ENCODE assay signal across 8 cellular contexts in genomic region chrX:51892921-51893745, GRCh38. TPM values are rescaled to one million over a fixed set of nuclear protein-coding genes. Genes with fewer than 3 reads are reported as not detected.
DNase-seq lines count a peak whose midpoint lies in the region; ATAC-seq and TF ChIP-seq lines count a peak whose summit lies in the region.

Gene MAGED1, plus strand, starts transcription at chrX:51893623. Its CDS starts 682 bp downstream, at chrX:51894305.

- POLR2A ChIA-PET in HEK293 (lab: Yijun Ruan, JAX) = interaction anchor here (0.6 kb wide), 1 partner anchor 237 kb away, joined by 3 read pairs; no protein-coding TSS in a partner anchor

- peak within 1 kb of the TSS; percentile 96 for H3K4me3 Mint-ChIP-seq in T-helper 2 cell treated with Interferon-gamma antibody and Interleukin-4, amounts not matched to agents 5 μg/mL and 100 μg/mL, for 36 hours

- no peaks in the 10 kb centered on the region for H3K27me3 Mint-ChIP-seq in T-helper 2 cell treated with Interferon-gamma antibody and Interleukin-4, amounts not matched to agents 5 μg/mL and 100 μg/mL, for 36 hours (ENCODE audit: low read depth)

- H3K27ac Mint-ChIP-seq in T-helper 2 cell treated with Interferon-gamma antibody and Interleukin-4, amounts not matched to agents 5 μg/mL and 100 μg/mL, for 36 hours = peak within 1 kb of the TSS; percentile 89

- DNase-seq in GDM1 (lab: John Stamatoyannopoulos, UW) (peak; percentile 87), NCI-H1092 treated with DMSO at 0.1 percent for 48 hours (lab: John Stamatoyannopoulos, UW) (peak; percentile 96), anterior cingulate cortex (lab: John Stamatoyannopoulos, UW) (peak; percentile 28 to 92 (median 83)), right atrium auricular region (ENCODE audit: low spot score) (peak; percentile 90), psoas muscle (peak; percentile 81 to 88)
- DNase-seq in T-helper 2 cell treated with Interferon-gamma antibody and Interleukin-4, amounts not matched to agents 5 μg/mL and 100 μg/mL, for 36 hours (ENCODE audit: low spot score) = peak; percentile 82

- H3K27ac ChIP-seq in HEK293 (ENCODE audit: extremely low read depth, low read depth, low read length) = peak within 1 kb of the TSS; percentile 60
- H3K27ac ChIP-seq in right atrium auricular region = peak within 1 kb of the TSS; percentile 81
- peak within 1 kb of the TSS; percentile 58 for H3K27ac ChIP-seq in psoas muscle
- peak within 1 kb of the TSS; percentile 59 for H3K27ac ChIP-seq in urinary bladder (ENCODE audit: low read depth)

- intact Hi-C loops in psoas muscle (cut with DNase I) = no loop called here

- H3K9me3 Mint-ChIP-seq in T-helper 2 cell treated with Interferon-gamma antibody and Interleukin-4, amounts not matched to agents 5 μg/mL and 100 μg/mL, for 36 hours = no peaks in the 10 kb centered on the region

- H3K4me3 ChIP-seq in HEK293 (ENCODE audit: low read depth, low read length) = peak within 1 kb of the TSS; percentile 54
- peak within 1 kb of the TSS; percentile 60 to 63 for H3K4me3 ChIP-seq in right atrium auricular region
- peak within 1 kb of the TSS; percentile 69 for H3K4me3 ChIP-seq in psoas muscle
- peak within 1 kb of the TSS; percentile 47 for H3K4me3 ChIP-seq in urinary bladder (ENCODE audit: low read depth, low read length)

- WGBS in psoas muscle, 3 donors = 2 to 27% (median 6%) methylated on average over 20 to 35 of the region's 35 CpGs
- WGBS in urinary bladder = 1% methylated on average over 35 of the region's 35 CpGs

- ATAC-seq in psoas muscle = peak; percentile 81 to 90 (median 86)

- H3K4me1 Mint-ChIP-seq in T-helper 2 cell treated with Interferon-gamma antibody and Interleukin-4, amounts not matched to agents 5 μg/mL and 100 μg/mL, for 36 hours (ENCODE audit: low read depth) = peaks cover 24% of the 10 kb centered on the region

- CTCF ChIA-PET in HEK293 (lab: Yijun Ruan, JAX) = no interaction called here

- no peaks in the 10 kb centered on the region for H3K27me3 ChIP-seq in right atrium auricular region
- H3K27me3 ChIP-seq in psoas muscle (ENCODE audit: insufficient read depth in 3 of 3, low read length in 2 of 3) = peaks cover 0 to 2% (median 0%) of the 10 kb centered on the region in 3 donors

- TF ChIP-seq CTCF in HEK293 (tag by site-specific recombination; IDR thresholded peaks at IDR 0.05) (no peak), right atrium auricular region (IDR thresholded peaks at IDR 0.05) (no peak), psoas muscle (IDR thresholded peaks at IDR 0.05) (no peak)

- peaks cover 11% of the 10 kb centered on the region for H3K36me3 Mint-ChIP-seq in T-helper 2 cell treated with Interferon-gamma antibody and Interleukin-4, amounts not matched to agents 5 μg/mL and 100 μg/mL, for 36 hours (ENCODE audit: low read depth)

- H3K36me3 ChIP-seq in HEK293 (ENCODE audit: control insufficient read depth in 2 of 2, insufficient read depth in 1 of 2, low read length in 2 of 2) = peaks cover 4 to 33% of the 10 kb centered on the region in 2 experiments; a peak in 2 of 3 replicates
- H3K36me3 ChIP-seq in right atrium auricular region = peaks cover 15% of the 10 kb centered on the region
- peaks cover 0 to 12% of the 10 kb centered on the region in 2 donors for H3K36me3 ChIP-seq in psoas muscle (ENCODE audit: insufficient read depth in 1 of 2, low read depth in 1 of 2)
- no peaks in the 10 kb centered on the region for H3K36me3 ChIP-seq in urinary bladder (ENCODE audit: insufficient read depth)

- H3K4me1 ChIP-seq in HEK293 (ENCODE audit: control insufficient read depth, insufficient read depth, low read length) (no peaks in the 10 kb centered on the region), right atrium auricular region (peaks cover 0 to 4% of the 10 kb centered on the region in 2 donors), psoas muscle (no peaks in the 10 kb centered on the region), urinary bladder (ENCODE audit: insufficient read depth) (peaks cover 2% of the 10 kb centered on the region)

- no peaks in the 10 kb centered on the region for H3K9me3 ChIP-seq in HEK293 (ENCODE audit: control insufficient read depth, insufficient read depth, low read depth, low read length)
- H3K9me3 ChIP-seq in right atrium auricular region = no peaks in the 10 kb centered on the region
- no peaks in the 10 kb centered on the region for H3K9me3 ChIP-seq in psoas muscle

TF ChIP-seq in HEK293, 187 proteins besides CTCF, POLR2A, EP300 and RAD21:
- TF ChIP-seq ZNF146 (tag by site-specific recombination; IDR thresholded peaks at IDR 0.05) = no peak
- TF ChIP-seq ZNF433 (tag by site-specific recombination; IDR thresholded peaks at IDR 0.05; ENCODE audit: low read depth) = no peak
- peak; percentile 73 for TF ChIP-seq GLIS2 (tag by site-specific recombination; IDR thresholded peaks at IDR 0.05)
- TF ChIP-seq ZNF600 (tag by site-specific recombination; IDR thresholded peaks at IDR 0.05) = peak; percentile 30; the same call in 1 of the 2 replicates
- TF ChIP-seq SP2 (tag by site-specific recombination; IDR thresholded peaks at IDR 0.05) = peak; percentile 89
- TF ChIP-seq KLF9 (tag by site-specific recombination; IDR thresholded peaks at IDR 0.05; ENCODE audit: low read depth) = peak; percentile 67; the same call in 1 of the 2 replicates
- TF ChIP-seq ZNF169 (tag by site-specific recombination; IDR thresholded peaks at IDR 0.05) = no peak
- TF ChIP-seq ZFHX2 (tag by site-specific recombination; conservative IDR thresholded peaks at IDR 0.05) = 0 out of 2 replicates have a peak, but pooled peaks have one; percentile 19
- no peak for TF ChIP-seq INSM2 (tag by site-specific recombination; IDR thresholded peaks at IDR 0.05)
- TF ChIP-seq ZNF426 (tag by site-specific recombination; IDR thresholded peaks at IDR 0.05) = no peak
- TF ChIP-seq GLIS1 (tag by site-specific recombination; IDR thresholded peaks at IDR 0.05) = peak; percentile 38
- peak; percentile 63 for TF ChIP-seq SCRT2 (tag by site-specific recombination; IDR thresholded peaks at IDR 0.05)
- TF ChIP-seq ZBTB17 (tag by site-specific recombination; IDR thresholded peaks at IDR 0.05) = peak; percentile 35; the same call in 1 of the 2 replicates
- TF ChIP-seq SP3 (tag by site-specific recombination; IDR thresholded peaks at IDR 0.05) = peak; percentile 72
- TF ChIP-seq OVOL3 (tag by site-specific recombination; IDR thresholded peaks at IDR 0.05) = no peak
- no peak for TF ChIP-seq ZBTB21 (tag by site-specific recombination; IDR thresholded peaks at IDR 0.05)
- TF ChIP-seq ZNF341 (tag by site-specific recombination; IDR thresholded peaks at IDR 0.05; ENCODE audit: low read depth) = peak; percentile 15; the same call in 1 of the 2 replicates
- no peak for TF ChIP-seq ZNF311 (tag by site-specific recombination; IDR thresholded peaks at IDR 0.05; ENCODE audit: borderline replicate concordance)

RNA-seq across cellular contexts. Expression of gene MAGED1, which starts in this region (rescaled TPM):
- total RNA-seq in right atrium auricular region = 100 to 1,000 TPM in 1 of 2 donors, 10 to 100 TPM in 1; 75.2 to 127 TPM
- total RNA-seq in psoas muscle = 10 to 100 TPM; 17.9 to 78.1 (median 47.1) TPM
- 10 to 100 TPM; 15.2 to 16.9 (median 16.1) TPM for polyA plus RNA-seq in psoas muscle
- 131 TPM for total RNA-seq in urinary bladder
- 50.3 TPM for polyA plus RNA-seq in urinary bladder

Comparison
In these comparisons a context has a peak if more than half of its experiments do, and no peak if none do; other contexts are left out.
1. Peak in every context shown above with its lines: DNase-seq, ATAC-seq, H3K4me3 ChIP-seq and H3K27ac ChIP-seq.